In the genomic region with DNA sequence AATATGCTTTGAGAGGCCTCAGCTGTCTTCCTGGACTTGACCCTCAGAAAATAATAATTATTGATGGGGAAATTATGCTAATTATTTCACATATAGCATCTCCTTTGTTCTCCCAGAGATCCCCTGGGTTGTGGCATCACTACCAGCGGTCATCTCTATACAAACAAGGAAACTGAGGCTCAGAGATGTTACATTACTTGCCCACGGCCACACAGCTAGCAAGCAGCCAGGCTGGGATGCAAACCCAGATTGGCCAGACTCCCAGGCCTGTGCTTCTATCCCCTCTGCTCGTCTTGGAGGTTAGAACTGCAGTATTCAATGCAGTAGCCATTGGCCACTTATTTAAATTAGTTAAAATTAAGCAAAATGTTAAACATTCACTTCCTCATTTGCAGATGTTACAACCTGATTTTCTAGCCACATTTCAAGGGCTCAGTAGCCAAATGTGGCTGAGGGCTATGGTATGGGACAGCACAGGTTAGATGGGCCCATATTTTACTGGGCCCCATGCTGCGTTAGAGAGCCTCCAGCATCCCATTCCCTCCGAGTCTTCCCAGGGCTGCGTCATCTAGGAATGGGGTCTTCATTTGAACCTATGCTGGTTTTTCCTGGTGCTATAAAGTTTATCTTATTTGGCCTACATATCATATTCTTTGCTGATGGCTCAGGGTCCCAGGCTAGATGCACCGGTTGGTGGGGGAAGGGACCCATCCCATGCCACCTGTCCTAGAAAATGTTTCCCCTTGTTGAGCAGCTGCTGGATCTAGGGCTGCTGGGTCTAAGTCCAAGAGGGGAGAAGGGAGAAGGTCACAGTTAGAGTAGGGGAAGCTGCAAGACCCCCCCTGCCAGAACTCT, we compare ENCODE assay signal across 8 cellular contexts. TPM values are rescaled to one million over a fixed set of nuclear protein-coding genes. Genes with fewer than 3 reads are reported as not detected.
DNase-seq lines count a peak whose midpoint lies in the region; ATAC-seq and TF ChIP-seq lines count a peak whose summit lies in the region.

No MANE protein-coding gene starts in this region.

- no peak for DNase-seq in activated naive CD4-positive, alpha-beta T cell treated with anti-CD3 and anti-CD28 coated beads, Interleukin-2, amount 10 ng/mL, durations not matched to agents 7 days and 5 days
- no peak for DNase-seq in activated naive CD4-positive, alpha-beta T cell treated with Interleukin-2 at 50 U/mL for 16 hours
- DNase-seq in activated CD4-positive, alpha-beta memory T cell treated with anti-CD3 and anti-CD28 coated beads for 36 hours: no peak
- DNase-seq in glutamatergic neuron: no peak
- DNase-seq in suprapubic skin (ENCODE audit: low spot score in 2 of 2): peak in 1 of 2 donors; percentile 48
- DNase-seq in amygdala (lab: John Stamatoyannopoulos, UW): no peak

- H3K27ac Mint-ChIP-seq in activated naive CD4-positive, alpha-beta T cell treated with anti-CD3 and anti-CD28 coated beads, Interleukin-2, amount 10 ng/mL, durations not matched to agents 7 days and 5 days: no peak overlapping the region
- H3K27ac Mint-ChIP-seq in activated CD4-positive, alpha-beta memory T cell treated with anti-CD3 and anti-CD28 coated beads for 36 hours: no peak overlapping the region
- no peak overlapping the region for H3K27ac Mint-ChIP-seq in glutamatergic neuron (ENCODE audit: unreplicated experiment)

- no peaks in the 10 kb centered on the region for H3K9me3 ChIP-seq in suprapubic skin

- CTCF ChIA-PET in activated naive CD4-positive, alpha-beta T cell treated with anti-CD3 and anti-CD28 coated beads, Interleukin-2, amount 10 ng/mL, durations not matched to agents 7 days and 5 days (lab: Charles Lee): interaction anchor here (1.1 kb wide), 1 partner anchor 35 kb away, joined by 3 read pairs; no protein-coding TSS in a partner anchor
- CTCF ChIA-PET in activated CD4-positive, alpha-beta memory T cell treated with anti-CD3 and anti-CD28 coated beads for 36 hours (lab: Charles Lee): interaction anchor here (1.4 to 7.7 kb wide), 2 partner anchors 35 to 36 kb away, joined by 5 to 49 read pairs; no protein-coding TSS in a partner anchor

- WGBS in suprapubic skin: 67% methylated on average over 7 of the region's 7 CpGs

- no peak overlapping the region for H3K27ac ChIP-seq in suprapubic skin

- H3K4me3 Mint-ChIP-seq in activated naive CD4-positive, alpha-beta T cell treated with anti-CD3 and anti-CD28 coated beads, Interleukin-2, amount 10 ng/mL, durations not matched to agents 7 days and 5 days: peak overlapping the region; percentile 37
- peak overlapping the region; percentile 90 for H3K4me3 Mint-ChIP-seq in activated CD4-positive, alpha-beta memory T cell treated with anti-CD3 and anti-CD28 coated beads for 36 hours
- peak overlapping the region; percentile 93 for H3K4me3 Mint-ChIP-seq in glutamatergic neuron (ENCODE audit: unreplicated experiment)

- peak overlapping the region; percentile 91 for H3K4me3 ChIP-seq in suprapubic skin

- ATAC-seq in HG02885 (IDR thresholded peaks at IDR 0.05; ENCODE audit: poor library complexity, unreplicated experiment): no peak
- ATAC-seq in HG03139 (IDR thresholded peaks at IDR 0.05; ENCODE audit: unreplicated experiment): no peak

- TF ChIP-seq EP300 in suprapubic skin (IDR thresholded peaks at IDR 0.05): no peak

- TF ChIP-seq POLR2A in suprapubic skin (IDR thresholded peaks at IDR 0.05): no peak

- TF ChIP-seq CTCF in glutamatergic neuron (IDR thresholded peaks at IDR 0.05; ENCODE audit: partially characterized antibody, unreplicated experiment) (no peak), suprapubic skin (IDR thresholded peaks at IDR 0.05) (no peak)

- peaks cover 41% of the 10 kb centered on the region for H3K4me1 ChIP-seq in suprapubic skin

- H3K36me3 ChIP-seq in suprapubic skin: peaks cover 32% of the 10 kb centered on the region

- H3K4me1 Mint-ChIP-seq in activated naive CD4-positive, alpha-beta T cell treated with anti-CD3 and anti-CD28 coated beads, Interleukin-2, amount 10 ng/mL, durations not matched to agents 7 days and 5 days: peaks cover 49% of the 10 kb centered on the region
- peaks cover 47% of the 10 kb centered on the region for H3K4me1 Mint-ChIP-seq in activated CD4-positive, alpha-beta memory T cell treated with anti-CD3 and anti-CD28 coated beads for 36 hours (ENCODE audit: low read depth)
- H3K4me1 Mint-ChIP-seq in glutamatergic neuron (ENCODE audit: low read depth, unreplicated experiment): peaks cover 9% of the 10 kb centered on the region

- no peaks in the 10 kb centered on the region for H3K9me3 Mint-ChIP-seq in activated naive CD4-positive, alpha-beta T cell treated with anti-CD3 and anti-CD28 coated beads, Interleukin-2, amount 10 ng/mL, durations not matched to agents 7 days and 5 days
- H3K9me3 Mint-ChIP-seq in activated CD4-positive, alpha-beta memory T cell treated with anti-CD3 and anti-CD28 coated beads for 36 hours: no peaks in the 10 kb centered on the region
- peaks cover 1% of the 10 kb centered on the region for H3K9me3 Mint-ChIP-seq in glutamatergic neuron (ENCODE audit: unreplicated experiment)

- no peaks in the 10 kb centered on the region for H3K27me3 Mint-ChIP-seq in activated naive CD4-positive, alpha-beta T cell treated with anti-CD3 and anti-CD28 coated beads, Interleukin-2, amount 10 ng/mL, durations not matched to agents 7 days and 5 days
- no peaks in the 10 kb centered on the region for H3K27me3 Mint-ChIP-seq in activated CD4-positive, alpha-beta memory T cell treated with anti-CD3 and anti-CD28 coated beads for 36 hours
- peaks cover 10% of the 10 kb centered on the region for H3K27me3 Mint-ChIP-seq in glutamatergic neuron (ENCODE audit: unreplicated experiment)

- no peaks in the 10 kb centered on the region for H3K27me3 ChIP-seq in suprapubic skin

- H3K36me3 Mint-ChIP-seq in activated naive CD4-positive, alpha-beta T cell treated with anti-CD3 and anti-CD28 coated beads, Interleukin-2, amount 10 ng/mL, durations not matched to agents 7 days and 5 days: peaks cover 37% of the 10 kb centered on the region
- H3K36me3 Mint-ChIP-seq in activated CD4-positive, alpha-beta memory T cell treated with anti-CD3 and anti-CD28 coated beads for 36 hours: peaks cover 11% of the 10 kb centered on the region
- peaks cover 5% of the 10 kb centered on the region for H3K36me3 Mint-ChIP-seq in glutamatergic neuron (ENCODE audit: unreplicated experiment)

- POLR2A ChIA-PET in activated CD4-positive, alpha-beta memory T cell treated with anti-CD3 and anti-CD28 coated beads for 36 hours (lab: Charles Lee): interaction anchor here (3.7 kb wide), 1 partner anchor 40 kb away, joined by 13 read pairs; a partner anchor contains a TSS

- intact Hi-C loops in activated CD4-positive, alpha-beta memory T cell treated with anti-CD3 and anti-CD28 coated beads for 36 hours (cut with micrococcal nuclease): loop anchor here (10.0 kb wide), 1 partner anchor 1242 kb away; a partner anchor contains a TSS

RNA-seq across cellular contexts. Expression of a gene that starts 2.2 kb away (rescaled TPM):
- total RNA-seq in activated CD4-positive, alpha-beta memory T cell treated with anti-CD3 and anti-CD28 coated beads for 36 hours: 10 to 100 TPM; 10.7 to 11.4 TPM
- total RNA-seq in glutamatergic neuron (ENCODE audit: unreplicated experiment) (20.9 TPM), suprapubic skin (10 to 100 TPM in 1 of 4 donors, 1 to 10 TPM in 3; 6.7 to 10.1 (median 8.8) TPM)

RNA-seq across cellular contexts. Expression of a gene that starts 40.1 kb away (rescaled TPM):
- total RNA-seq in activated CD4-positive, alpha-beta memory T cell treated with anti-CD3 and anti-CD28 coated beads for 36 hours: 10 to 100 TPM; 12.1 to 13.4 TPM
- 44.0 TPM for total RNA-seq in glutamatergic neuron (ENCODE audit: unreplicated experiment)
- 100 to 1,000 TPM in 1 of 4 donors, 10 to 100 TPM in 3; 86.1 to 141 (median 93.4) TPM for total RNA-seq in suprapubic skin

Comparison
In these comparisons a context has a peak if more than half of its experiments do, and no peak if none do; other contexts are left out.
1. H3K4me3 Mint-ChIP-seq: peak in every context shown above with its lines; median percentile 93 in glutamatergic neuron; 90 in activated CD4-positive, alpha-beta memory T cell treated with anti-CD3 and anti-CD28 coated beads for 36 hours; 37 in activated naive CD4-positive, alpha-beta T cell treated with anti-CD3 and anti-CD28 coated beads, Interleukin-2, amount 10 ng/mL, durations not matched to agents 7 days and 5 days.